Comparison of ENCODE assay signal across 1 cellular context in the genomic region with DNA sequence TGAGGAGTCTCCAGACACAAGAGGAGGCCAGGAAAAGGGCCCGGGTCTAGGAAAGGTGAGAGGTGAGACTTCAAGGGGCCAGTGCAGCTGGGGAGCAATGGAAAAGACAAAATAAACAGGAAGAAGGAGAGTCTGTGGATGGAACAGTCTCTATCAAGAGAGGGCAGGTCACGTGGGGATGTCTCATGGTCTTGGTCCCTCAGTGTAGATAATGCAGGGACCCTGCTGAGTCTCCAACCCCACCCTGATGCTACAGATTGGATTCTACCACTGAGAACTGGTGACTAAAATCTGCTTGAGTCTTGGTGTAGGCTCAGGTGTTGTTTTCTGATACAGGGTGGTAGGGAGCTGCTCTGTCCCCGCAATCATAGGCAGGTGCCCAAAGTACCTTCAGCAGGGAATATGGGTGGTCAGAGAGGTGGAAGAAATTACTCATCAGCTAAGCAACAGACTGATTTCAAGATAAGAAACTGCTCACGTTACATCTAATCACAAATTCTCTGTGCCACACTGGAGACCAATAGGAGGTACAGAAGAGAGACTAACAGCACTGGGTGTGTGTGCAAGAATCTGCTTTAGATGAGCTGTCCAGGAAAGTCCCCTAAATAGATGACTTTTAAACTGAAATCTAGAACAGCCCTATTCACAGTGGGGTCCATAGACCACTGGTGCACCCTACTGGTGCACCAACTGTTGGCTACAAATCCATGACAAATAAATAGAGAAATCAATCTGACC.
A peak's percentile ranks its signal among the peaks of the same experiment; 100 is the strongest.
TF ChIP-seq lines count a peak whose summit lies in the region.

No MANE protein-coding gene starts in this region.

TF ChIP-seq in GM12878, 131 proteins besides CTCF, POLR2A, EP300 and RAD21 (continued from another document and continues in another):
- TF ChIP-seq, protein P1, sequence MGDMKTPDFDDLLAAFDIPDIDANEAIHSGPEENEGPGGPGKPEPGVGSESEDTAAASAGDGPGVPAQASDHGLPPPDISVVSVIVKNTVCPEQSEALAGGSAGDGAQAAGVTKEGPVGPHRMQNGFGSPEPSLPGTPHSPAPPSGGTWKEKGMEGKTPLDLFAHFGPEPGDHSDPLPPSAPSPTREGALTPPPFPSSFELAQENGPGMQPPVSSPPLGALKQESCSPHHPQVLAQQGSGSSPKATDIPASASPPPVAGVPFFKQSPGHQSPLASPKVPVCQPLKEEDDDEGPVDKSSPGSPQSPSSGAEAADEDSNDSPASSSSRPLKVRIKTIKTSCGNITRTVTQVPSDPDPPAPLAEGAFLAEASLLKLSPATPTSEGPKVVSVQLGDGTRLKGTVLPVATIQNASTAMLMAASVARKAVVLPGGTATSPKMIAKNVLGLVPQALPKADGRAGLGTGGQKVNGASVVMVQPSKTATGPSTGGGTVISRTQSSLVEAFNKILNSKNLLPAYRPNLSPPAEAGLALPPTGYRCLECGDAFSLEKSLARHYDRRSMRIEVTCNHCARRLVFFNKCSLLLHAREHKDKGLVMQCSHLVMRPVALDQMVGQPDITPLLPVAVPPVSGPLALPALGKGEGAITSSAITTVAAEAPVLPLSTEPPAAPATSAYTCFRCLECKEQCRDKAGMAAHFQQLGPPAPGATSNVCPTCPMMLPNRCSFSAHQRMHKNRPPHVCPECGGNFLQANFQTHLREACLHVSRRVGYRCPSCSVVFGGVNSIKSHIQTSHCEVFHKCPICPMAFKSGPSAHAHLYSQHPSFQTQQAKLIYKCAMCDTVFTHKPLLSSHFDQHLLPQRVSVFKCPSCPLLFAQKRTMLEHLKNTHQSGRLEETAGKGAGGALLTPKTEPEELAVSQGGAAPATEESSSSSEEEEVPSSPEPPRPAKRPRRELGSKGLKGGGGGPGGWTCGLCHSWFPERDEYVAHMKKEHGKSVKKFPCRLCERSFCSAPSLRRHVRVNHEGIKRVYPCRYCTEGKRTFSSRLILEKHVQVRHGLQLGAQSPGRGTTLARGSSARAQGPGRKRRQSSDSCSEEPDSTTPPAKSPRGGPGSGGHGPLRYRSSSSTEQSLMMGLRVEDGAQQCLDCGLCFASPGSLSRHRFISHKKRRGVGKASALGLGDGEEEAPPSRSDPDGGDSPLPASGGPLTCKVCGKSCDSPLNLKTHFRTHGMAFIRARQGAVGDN (IDR thresholded peaks at IDR 0.05) = peak; percentile 48; the same call in 1 of the 2 replicates
- no peak for TF ChIP-seq NR2F1 (conservative IDR thresholded peaks at IDR 0.05)
- no peak for TF ChIP-seq STAT3 (IDR thresholded peaks at IDR 0.05; ENCODE audit: low read depth, low read length)
- TF ChIP-seq WRNIP1 (IDR thresholded peaks at IDR 0.05; ENCODE audit: borderline replicate concordance, low read depth, low read length) = no peak
- TF ChIP-seq, protein P2, sequence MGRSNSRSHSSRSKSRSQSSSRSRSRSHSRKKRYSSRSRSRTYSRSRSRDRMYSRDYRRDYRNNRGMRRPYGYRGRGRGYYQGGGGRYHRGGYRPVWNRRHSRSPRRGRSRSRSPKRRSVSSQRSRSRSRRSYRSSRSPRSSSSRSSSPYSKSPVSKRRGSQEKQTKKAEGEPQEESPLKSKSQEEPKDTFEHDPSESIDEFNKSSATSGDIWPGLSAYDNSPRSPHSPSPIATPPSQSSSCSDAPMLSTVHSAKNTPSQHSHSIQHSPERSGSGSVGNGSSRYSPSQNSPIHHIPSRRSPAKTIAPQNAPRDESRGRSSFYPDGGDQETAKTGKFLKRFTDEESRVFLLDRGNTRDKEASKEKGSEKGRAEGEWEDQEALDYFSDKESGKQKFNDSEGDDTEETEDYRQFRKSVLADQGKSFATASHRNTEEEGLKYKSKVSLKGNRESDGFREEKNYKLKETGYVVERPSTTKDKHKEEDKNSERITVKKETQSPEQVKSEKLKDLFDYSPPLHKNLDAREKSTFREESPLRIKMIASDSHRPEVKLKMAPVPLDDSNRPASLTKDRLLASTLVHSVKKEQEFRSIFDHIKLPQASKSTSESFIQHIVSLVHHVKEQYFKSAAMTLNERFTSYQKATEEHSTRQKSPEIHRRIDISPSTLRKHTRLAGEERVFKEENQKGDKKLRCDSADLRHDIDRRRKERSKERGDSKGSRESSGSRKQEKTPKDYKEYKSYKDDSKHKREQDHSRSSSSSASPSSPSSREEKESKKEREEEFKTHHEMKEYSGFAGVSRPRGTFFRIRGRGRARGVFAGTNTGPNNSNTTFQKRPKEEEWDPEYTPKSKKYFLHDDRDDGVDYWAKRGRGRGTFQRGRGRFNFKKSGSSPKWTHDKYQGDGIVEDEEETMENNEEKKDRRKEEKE (IDR thresholded peaks at IDR 0.05) = no peak
- no peak for TF ChIP-seq TCF12 (IDR thresholded peaks at IDR 0.05; ENCODE audit: low read depth, low read length)
- no peak for TF ChIP-seq MXI1 (IDR thresholded peaks at IDR 0.05; ENCODE audit: low read depth, low read length)
- no peak for TF ChIP-seq CBX5 (IDR thresholded peaks at IDR 0.05; ENCODE audit: low read depth)
- TF ChIP-seq HCFC1 (IDR thresholded peaks at IDR 0.05; ENCODE audit: low read length) = no peak
- TF ChIP-seq ATF7 (IDR thresholded peaks at IDR 0.05; ENCODE audit: low read depth) = 0 out of 2 replicates have a peak, but pooled peaks have one; percentile 53
- no peak for TF ChIP-seq ESRRA (IDR thresholded peaks at IDR 0.05; ENCODE audit: low read length)
- no peak for TF ChIP-seq SP1 (IDR thresholded peaks at IDR 0.05; ENCODE audit: low read depth, low read length)
- no peak for TF ChIP-seq POLR2AphosphoS2 (IDR thresholded peaks at IDR 0.05; ENCODE audit: low read depth, low read length)
- peak in 1 of 2 experiments; percentile 64; a peak in 3 of 4 replicates for TF ChIP-seq IKZF2 (IDR thresholded peaks at IDR 0.05)
- no peak for TF ChIP-seq KDM1A (IDR thresholded peaks at IDR 0.05; ENCODE audit: borderline replicate concordance)
- no peak for TF ChIP-seq CHD1 (IDR thresholded peaks at IDR 0.05; ENCODE audit: low read depth, low read length)
- TF ChIP-seq, protein P3, sequence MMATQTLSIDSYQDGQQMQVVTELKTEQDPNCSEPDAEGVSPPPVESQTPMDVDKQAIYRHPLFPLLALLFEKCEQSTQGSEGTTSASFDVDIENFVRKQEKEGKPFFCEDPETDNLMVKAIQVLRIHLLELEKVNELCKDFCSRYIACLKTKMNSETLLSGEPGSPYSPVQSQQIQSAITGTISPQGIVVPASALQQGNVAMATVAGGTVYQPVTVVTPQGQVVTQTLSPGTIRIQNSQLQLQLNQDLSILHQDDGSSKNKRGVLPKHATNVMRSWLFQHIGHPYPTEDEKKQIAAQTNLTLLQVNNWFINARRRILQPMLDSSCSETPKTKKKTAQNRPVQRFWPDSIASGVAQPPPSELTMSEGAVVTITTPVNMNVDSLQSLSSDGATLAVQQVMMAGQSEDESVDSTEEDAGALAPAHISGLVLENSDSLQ (IDR thresholded peaks at IDR 0.05) = peak; percentile 13; the same call in 1 of the 2 replicates
- TF ChIP-seq MEF2A (IDR thresholded peaks at IDR 0.05; ENCODE audit: insufficient read depth, low read depth, low read length) = no peak
- no peak for TF ChIP-seq YBX1 (IDR thresholded peaks at IDR 0.05)
- no peak for TF ChIP-seq TBL1XR1 (IDR thresholded peaks at IDR 0.05; ENCODE audit: low read depth, low read length)
- no peak for TF ChIP-seq TARDBP (IDR thresholded peaks at IDR 0.05; ENCODE audit: borderline replicate concordance)
- TF ChIP-seq GATAD2B (conservative IDR thresholded peaks at IDR 0.05; ENCODE audit: low read depth) = no peak
- TF ChIP-seq, protein P4, sequence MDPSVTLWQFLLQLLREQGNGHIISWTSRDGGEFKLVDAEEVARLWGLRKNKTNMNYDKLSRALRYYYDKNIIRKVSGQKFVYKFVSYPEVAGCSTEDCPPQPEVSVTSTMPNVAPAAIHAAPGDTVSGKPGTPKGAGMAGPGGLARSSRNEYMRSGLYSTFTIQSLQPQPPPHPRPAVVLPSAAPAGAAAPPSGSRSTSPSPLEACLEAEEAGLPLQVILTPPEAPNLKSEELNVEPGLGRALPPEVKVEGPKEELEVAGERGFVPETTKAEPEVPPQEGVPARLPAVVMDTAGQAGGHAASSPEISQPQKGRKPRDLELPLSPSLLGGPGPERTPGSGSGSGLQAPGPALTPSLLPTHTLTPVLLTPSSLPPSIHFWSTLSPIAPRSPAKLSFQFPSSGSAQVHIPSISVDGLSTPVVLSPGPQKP (IDR thresholded peaks at IDR 0.05; ENCODE audit: low read depth, low read length) = no peak
- TF ChIP-seq, protein P5, sequence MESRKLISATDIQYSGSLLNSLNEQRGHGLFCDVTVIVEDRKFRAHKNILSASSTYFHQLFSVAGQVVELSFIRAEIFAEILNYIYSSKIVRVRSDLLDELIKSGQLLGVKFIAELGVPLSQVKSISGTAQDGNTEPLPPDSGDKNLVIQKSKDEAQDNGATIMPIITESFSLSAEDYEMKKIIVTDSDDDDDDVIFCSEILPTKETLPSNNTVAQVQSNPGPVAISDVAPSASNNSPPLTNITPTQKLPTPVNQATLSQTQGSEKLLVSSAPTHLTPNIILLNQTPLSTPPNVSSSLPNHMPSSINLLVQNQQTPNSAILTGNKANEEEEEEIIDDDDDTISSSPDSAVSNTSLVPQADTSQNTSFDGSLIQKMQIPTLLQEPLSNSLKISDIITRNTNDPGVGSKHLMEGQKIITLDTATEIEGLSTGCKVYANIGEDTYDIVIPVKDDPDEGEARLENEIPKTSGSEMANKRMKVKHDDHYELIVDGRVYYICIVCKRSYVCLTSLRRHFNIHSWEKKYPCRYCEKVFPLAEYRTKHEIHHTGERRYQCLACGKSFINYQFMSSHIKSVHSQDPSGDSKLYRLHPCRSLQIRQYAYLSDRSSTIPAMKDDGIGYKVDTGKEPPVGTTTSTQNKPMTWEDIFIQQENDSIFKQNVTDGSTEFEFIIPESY (IDR thresholded peaks at IDR 0.05) = no peak
- peak; percentile 84 for TF ChIP-seq RELA (IDR thresholded peaks at IDR 0.05; ENCODE audit: borderline replicate concordance, partially characterized antibody)
- TF ChIP-seq RAD51 (IDR thresholded peaks at IDR 0.05) = peak; percentile 82
- no peak for TF ChIP-seq PAX8 (IDR thresholded peaks at IDR 0.05)
- peak; percentile 72; the same call in 1 of the 2 replicates for TF ChIP-seq SMC3 (IDR thresholded peaks at IDR 0.05; ENCODE audit: borderline replicate concordance, low read length)
- TF ChIP-seq, protein P6, sequence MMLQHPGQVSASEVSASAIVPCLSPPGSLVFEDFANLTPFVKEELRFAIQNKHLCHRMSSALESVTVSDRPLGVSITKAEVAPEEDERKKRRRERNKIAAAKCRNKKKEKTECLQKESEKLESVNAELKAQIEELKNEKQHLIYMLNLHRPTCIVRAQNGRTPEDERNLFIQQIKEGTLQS (IDR thresholded peaks at IDR 0.05; ENCODE audit: borderline replicate concordance, extremely low read depth, low read depth, low read length) = no peak
- TF ChIP-seq POU2F2 (IDR thresholded peaks at IDR 0.05; ENCODE audit: borderline replicate concordance, low read depth, low read length) = no peak
- TF ChIP-seq TCF3 (IDR thresholded peaks at IDR 0.05; ENCODE audit: borderline replicate concordance, insufficient read depth, low read depth, low read length) = no peak
- TF ChIP-seq EED (IDR thresholded peaks at IDR 0.05; ENCODE audit: low read depth) = no peak
- no peak for TF ChIP-seq GABPA (IDR thresholded peaks at IDR 0.05; ENCODE audit: low read depth)
- peak; percentile 70 to 83 for TF ChIP-seq BHLHE40 (IDR thresholded peaks at IDR 0.05; ENCODE audit: borderline replicate concordance in 1 of 2, low read depth in 2 of 2, low read length in 1 of 2)
- TF ChIP-seq, protein P7, sequence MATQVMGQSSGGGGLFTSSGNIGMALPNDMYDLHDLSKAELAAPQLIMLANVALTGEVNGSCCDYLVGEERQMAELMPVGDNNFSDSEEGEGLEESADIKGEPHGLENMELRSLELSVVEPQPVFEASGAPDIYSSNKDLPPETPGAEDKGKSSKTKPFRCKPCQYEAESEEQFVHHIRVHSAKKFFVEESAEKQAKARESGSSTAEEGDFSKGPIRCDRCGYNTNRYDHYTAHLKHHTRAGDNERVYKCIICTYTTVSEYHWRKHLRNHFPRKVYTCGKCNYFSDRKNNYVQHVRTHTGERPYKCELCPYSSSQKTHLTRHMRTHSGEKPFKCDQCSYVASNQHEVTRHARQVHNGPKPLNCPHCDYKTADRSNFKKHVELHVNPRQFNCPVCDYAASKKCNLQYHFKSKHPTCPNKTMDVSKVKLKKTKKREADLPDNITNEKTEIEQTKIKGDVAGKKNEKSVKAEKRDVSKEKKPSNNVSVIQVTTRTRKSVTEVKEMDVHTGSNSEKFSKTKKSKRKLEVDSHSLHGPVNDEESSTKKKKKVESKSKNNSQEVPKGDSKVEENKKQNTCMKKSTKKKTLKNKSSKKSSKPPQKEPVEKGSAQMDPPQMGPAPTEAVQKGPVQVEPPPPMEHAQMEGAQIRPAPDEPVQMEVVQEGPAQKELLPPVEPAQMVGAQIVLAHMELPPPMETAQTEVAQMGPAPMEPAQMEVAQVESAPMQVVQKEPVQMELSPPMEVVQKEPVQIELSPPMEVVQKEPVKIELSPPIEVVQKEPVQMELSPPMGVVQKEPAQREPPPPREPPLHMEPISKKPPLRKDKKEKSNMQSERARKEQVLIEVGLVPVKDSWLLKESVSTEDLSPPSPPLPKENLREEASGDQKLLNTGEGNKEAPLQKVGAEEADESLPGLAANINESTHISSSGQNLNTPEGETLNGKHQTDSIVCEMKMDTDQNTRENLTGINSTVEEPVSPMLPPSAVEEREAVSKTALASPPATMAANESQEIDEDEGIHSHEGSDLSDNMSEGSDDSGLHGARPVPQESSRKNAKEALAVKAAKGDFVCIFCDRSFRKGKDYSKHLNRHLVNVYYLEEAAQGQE (IDR thresholded peaks at IDR 0.05; ENCODE audit: low read depth, low read length) = no peak
- no peak for TF ChIP-seq CBFB (IDR thresholded peaks at IDR 0.05; ENCODE audit: low read depth)
- peak; percentile 63; the same call in 1 of the 2 replicates for TF ChIP-seq MTA2 (IDR thresholded peaks at IDR 0.05; ENCODE audit: low read depth)
- no peak for TF ChIP-seq CBX3 (IDR thresholded peaks at IDR 0.05; ENCODE audit: borderline replicate concordance, low read depth)
- no peak for TF ChIP-seq RCOR1 (conservative IDR thresholded peaks at IDR 0.05; ENCODE audit: low read depth, low read length)
- peak; percentile 68 for TF ChIP-seq NBN (IDR thresholded peaks at IDR 0.05)
- TF ChIP-seq, protein P8, sequence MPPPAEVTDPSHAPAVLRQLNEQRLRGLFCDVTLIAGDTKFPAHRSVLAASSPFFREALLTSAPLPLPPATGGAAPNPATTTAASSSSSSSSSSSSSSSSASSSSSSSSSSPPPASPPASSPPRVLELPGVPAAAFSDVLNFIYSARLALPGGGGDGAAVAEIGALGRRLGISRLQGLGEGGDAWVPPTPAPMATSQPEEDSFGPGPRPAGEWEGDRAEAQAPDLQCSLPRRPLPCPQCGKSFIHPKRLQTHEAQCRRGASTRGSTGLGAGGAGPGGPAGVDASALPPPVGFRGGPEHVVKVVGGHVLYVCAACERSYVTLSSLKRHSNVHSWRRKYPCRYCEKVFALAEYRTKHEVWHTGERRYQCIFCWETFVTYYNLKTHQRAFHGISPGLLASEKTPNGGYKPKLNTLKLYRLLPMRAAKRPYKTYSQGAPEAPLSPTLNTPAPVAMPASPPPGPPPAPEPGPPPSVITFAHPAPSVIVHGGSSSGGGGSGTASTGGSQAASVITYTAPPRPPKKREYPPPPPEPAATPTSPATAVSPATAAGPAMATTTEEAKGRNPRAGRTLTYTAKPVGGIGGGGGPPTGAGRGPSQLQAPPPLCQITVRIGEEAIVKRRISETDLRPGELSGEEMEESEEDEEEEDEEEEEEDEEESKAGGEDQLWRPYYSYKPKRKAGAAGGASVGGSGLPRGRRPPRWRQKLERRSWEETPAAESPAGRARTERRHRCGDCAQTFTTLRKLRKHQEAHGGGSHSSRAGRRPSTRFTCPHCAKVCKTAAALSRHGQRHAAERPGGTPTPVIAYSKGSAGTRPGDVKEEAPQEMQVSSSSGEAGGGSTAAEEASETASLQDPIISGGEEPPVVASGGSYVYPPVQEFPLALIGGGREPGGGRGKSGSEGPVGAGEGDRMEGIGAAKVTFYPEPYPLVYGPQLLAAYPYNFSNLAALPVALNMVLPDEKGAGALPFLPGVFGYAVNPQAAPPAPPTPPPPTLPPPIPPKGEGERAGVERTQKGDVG (CRISPR knock-in tag; IDR thresholded peaks at IDR 0.05) = no peak
